Comparison of ENCODE assay signal across 1 cellular context in genomic region chr13:23909606-23910005, GRCh38.
TF ChIP-seq lines count a peak whose summit lies in the region.

No MANE protein-coding gene starts in this region.

TF ChIP-seq in IMR-90, 13 proteins besides CTCF, POLR2A, EP300 and RAD21 (continued from another document):
- TF ChIP-seq NFE2L2 (IDR thresholded peaks at IDR 0.05; ENCODE audit: low read depth, low read length), result no peak
- TF ChIP-seq BHLHE40 (IDR thresholded peaks at IDR 0.05; ENCODE audit: low read depth, low read length), result no peak
- no peak for TF ChIP-seq CHD1 (IDR thresholded peaks at IDR 0.05; ENCODE audit: low read depth, low read length)
- no peak for TF ChIP-seq RFX5 (IDR thresholded peaks at IDR 0.05; ENCODE audit: low read depth, low read length)
- TF ChIP-seq RCOR1 (IDR thresholded peaks at IDR 0.05; ENCODE audit: insufficient replicate concordance, low read length), result no peak
